In genomic region chr5:114418546-114419388, GRCh38 we compare ENCODE assay signal across 12 cellular contexts. TPM values are rescaled to one million over a fixed set of nuclear protein-coding genes. Genes with fewer than 3 reads are reported as not detected.
DNase-seq lines count a peak whose midpoint lies in the region; ATAC-seq and TF ChIP-seq lines count a peak whose summit lies in the region.
"Had no signal": no experiment of that assay in that cellular context is flagged by ENCODE, and none has a peak within 500 bp of the region (broad histone marks: within the 10 kb centered on the region; RNA-seq: fewer than 3 reads in every experiment).

No MANE protein-coding gene starts in this region.

- ATAC-seq in GM18498 (IDR thresholded peaks at IDR 0.05; ENCODE audit: unreplicated experiment) (peak; percentile 95), GM21515 (IDR thresholded peaks at IDR 0.05; ENCODE audit: unreplicated experiment) (peak; percentile 96), HG03159 (IDR thresholded peaks at IDR 0.05; ENCODE audit: unreplicated experiment) (peak; percentile 98), mucosa of descending colon (no peak)
- ATAC-seq: HCT116 had no signal

- DNase-seq in SKM-1 (lab: John Stamatoyannopoulos, UW; ENCODE audit: unreplicated experiment) (peak; percentile 81), prostate gland (ENCODE audit: low spot score) (no peak), NCI-H446 (lab: John Stamatoyannopoulos, UW) (no peak), mucosa of descending colon (no peak), glutamatergic neuron (no peak)
- DNase-seq: C1 segment of cervical spinal cord, substantia nigra had no signal

- intact Hi-C loops in prostate gland (cut with DNase I) (no loop called here), mucosa of descending colon (cut with DNase I, micrococcal nuclease) (no loop called here)

- H3K36me3 ChIP-seq in prostate gland (no peaks in the 10 kb centered on the region), mucosa of descending colon (ENCODE audit: low read depth) (no peaks in the 10 kb centered on the region)

- TF ChIP-seq POLR2A in prostate gland (IDR thresholded peaks at IDR 0.05), result no peak

- H3K4me1 ChIP-seq in prostate gland (replicated peaks) (no peaks in the 10 kb centered on the region), mucosa of descending colon (ENCODE audit: low read depth) (no peaks in the 10 kb centered on the region)

- H3K36me3 Mint-ChIP-seq in glutamatergic neuron (ENCODE audit: unreplicated experiment), result no peaks in the 10 kb centered on the region

- no peaks in the 10 kb centered on the region for H3K27me3 ChIP-seq in prostate gland (replicated peaks; ENCODE audit: insufficient read depth)

- TF ChIP-seq CTCF in prostate gland (IDR thresholded peaks at IDR 0.05) (no peak), mucosa of descending colon (IDR thresholded peaks at IDR 0.05) (no peak), glutamatergic neuron (IDR thresholded peaks at IDR 0.05; ENCODE audit: partially characterized antibody, unreplicated experiment) (no peak)

- no peak overlapping the region for H3K27ac Mint-ChIP-seq in glutamatergic neuron (ENCODE audit: unreplicated experiment)

- H3K4me3 ChIP-seq in prostate gland (no peak overlapping the region), mucosa of descending colon (no peak overlapping the region)
- H3K4me3 ChIP-seq: lung had no signal

- no peak overlapping the region for H3K4me3 Mint-ChIP-seq in glutamatergic neuron (ENCODE audit: unreplicated experiment)

- no peaks in the 10 kb centered on the region for H3K9me3 Mint-ChIP-seq in glutamatergic neuron (ENCODE audit: unreplicated experiment)

- H3K27me3 Mint-ChIP-seq in glutamatergic neuron (ENCODE audit: unreplicated experiment), result no peaks in the 10 kb centered on the region

- H3K27ac ChIP-seq in prostate gland, result no peak overlapping the region

- no peaks in the 10 kb centered on the region for H3K9me3 ChIP-seq in prostate gland
- no peaks in the 10 kb centered on the region for H3K9me3 ChIP-seq in mucosa of descending colon

- peaks cover 11% of the 10 kb centered on the region for H3K4me1 Mint-ChIP-seq in glutamatergic neuron (ENCODE audit: low read depth, unreplicated experiment)

- 77% methylated on average over 6 of the region's 6 CpGs for WGBS in prostate gland

RNA-seq across cellular contexts. Expression of gene KCNN2, which starts 56.9 kb away (rescaled TPM):
- total RNA-seq in prostate gland (10 to 100 TPM; 13.9 to 15.3 TPM), mucosa of descending colon (1 to 10 TPM in 1 of 3 donors, under 1 TPM in 2; 0.48 to 3.5 (median 0.96) TPM), glutamatergic neuron (ENCODE audit: unreplicated experiment) (2.3 TPM)
